ENCODE assay signal across 20 cellular contexts in the genomic region with DNA sequence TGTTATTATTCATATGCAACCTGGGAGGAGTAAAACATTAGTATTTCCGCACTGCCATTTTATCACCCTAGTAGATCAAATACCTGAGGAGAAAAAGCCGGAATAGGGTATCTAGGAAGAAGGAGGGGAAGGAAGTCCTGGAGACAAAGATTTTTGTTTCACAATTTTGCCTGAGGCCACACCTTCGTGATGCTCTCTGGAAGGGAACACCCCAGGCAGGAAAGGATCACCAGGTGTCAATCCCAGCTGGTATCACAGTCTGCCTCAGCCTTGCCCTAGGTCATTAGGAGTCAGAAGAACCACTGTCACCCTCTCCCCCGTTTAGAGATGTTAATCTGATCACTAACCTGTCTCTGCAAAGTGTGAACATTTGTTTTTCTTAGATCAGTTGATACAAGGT. TPM values are rescaled to one million over a fixed set of nuclear protein-coding genes. Genes with fewer than 3 reads are reported as not detected.
DNase-seq lines count a peak whose midpoint lies in the region; ATAC-seq, FAIRE-seq and TF ChIP-seq lines count a peak whose summit lies in the region.
"Had no signal": no experiment of that assay in that cellular context is flagged by ENCODE, and none has a peak within 500 bp of the region (broad histone marks: within the 10 kb centered on the region; RNA-seq: fewer than 3 reads in every experiment).

No MANE protein-coding gene starts in this region.

- H3K9me1 ChIP-seq in keratinocyte (ENCODE audit: control insufficient read depth, extremely low read depth, insufficient read depth, low read length), result no peaks in the 10 kb centered on the region

- H3K9ac ChIP-seq in keratinocyte (ENCODE audit: control insufficient read depth, extremely low read depth, insufficient read depth, low read length), result no peak overlapping the region
- H3K9ac ChIP-seq: BLaER1 had no signal

- H3K4me1 ChIP-seq in keratinocyte (ENCODE audit: control insufficient read depth, extremely low read depth, insufficient read depth, low read length), result peaks cover 9% of the 10 kb centered on the region

- H3K36me3 ChIP-seq in keratinocyte (ENCODE audit: control insufficient read depth in 2 of 2, extremely low read depth in 1 of 2, insufficient read depth in 2 of 2, low read length in 2 of 2), result no peaks in the 10 kb centered on the region
- H3K36me3 ChIP-seq: BLaER1 had no signal

- no peaks in the 10 kb centered on the region for H4K20me1 ChIP-seq in keratinocyte (ENCODE audit: control insufficient read depth, extremely low read depth, insufficient read depth, low read length)
- H4K20me1 ChIP-seq: BLaER1 had no signal

- no peak overlapping the region for H3K27ac ChIP-seq in keratinocyte (ENCODE audit: control insufficient read depth, insufficient read depth, low read length)
- H3K27ac ChIP-seq: BLaER1 had no signal

- peak; percentile 29 for FAIRE-seq in keratinocyte (lab: Jason Lieb, UNC)
- FAIRE-seq: HTR-8/SVneo had no signal

- no peak for ATAC-seq in HG03196 (IDR thresholded peaks at IDR 0.05; ENCODE audit: unreplicated experiment)
- ATAC-seq: HCT116 had no signal

- no peaks in the 10 kb centered on the region for H3K79me2 ChIP-seq in keratinocyte (ENCODE audit: control insufficient read depth, insufficient read depth, low read length)

- DNase-seq in NCI-H510A treated with DMSO at 0.1 percent for 48 hours (lab: John Stamatoyannopoulos, UW) (peak; percentile 18), NCI-H510A (lab: John Stamatoyannopoulos, UW) (no peak), NCI-H526 treated with DMSO at 0.1 percent for 48 hours (lab: John Stamatoyannopoulos, UW) (peak; percentile 45), keratinocyte (ENCODE audit: low read depth, low spot score) (peak; percentile 28), SKM-1 (lab: John Stamatoyannopoulos, UW; ENCODE audit: unreplicated experiment) (no peak), SIG-M5 treated with dmso at 0.1 percent for 504 hours (lab: John Stamatoyannopoulos, UW; ENCODE audit: unreplicated experiment) (no peak)
- DNase-seq: 8988T; CD4-positive, alpha-beta memory T cell; DMS153; DMS79; GF-D8; GOT3; H7; HFFc6 had no signal

- no peaks in the 10 kb centered on the region for H3K9me3 ChIP-seq in keratinocyte (ENCODE audit: control insufficient read depth, low read depth, low read length)
- H3K9me3 ChIP-seq: BLaER1 had no signal

- peak overlapping the region; percentile 8 for H3K4me2 ChIP-seq in keratinocyte (ENCODE audit: control insufficient read depth, extremely low read depth, insufficient read depth, low read depth, low read length)

- no peaks in the 10 kb centered on the region for H3K27me3 ChIP-seq in keratinocyte (ENCODE audit: control insufficient read depth, extremely low read depth, insufficient read depth, low read length)
- H3K27me3 ChIP-seq: BLaER1 had no signal

- no peak overlapping the region for H3K4me3 ChIP-seq in keratinocyte (ENCODE audit: control insufficient read depth in 2 of 3, extremely low read depth in 1 of 3, insufficient read depth in 2 of 3, low read depth in 1 of 3, low read length in 3 of 3)
- H3K4me3 ChIP-seq: BLaER1 had no signal

- H2AFZ ChIP-seq in keratinocyte (ENCODE audit: control insufficient read depth, low read length), result no peak overlapping the region

- dilution Hi-C loops in keratinocyte (cut with MboI; ENCODE audit: extremely low pct_ligation_motif_present, low sequenced_read_pairs), result no loop called here

- no peak for TF ChIP-seq CTCF in keratinocyte (optimal IDR thresholded peaks at IDR 0.05 in 1 of 3, IDR thresholded peaks at IDR 0.05 in 1 of 3, conservative IDR thresholded peaks at IDR 0.05 in 1 of 3; ENCODE audit: extremely low read depth in 1 of 3, insufficient read depth in 2 of 3, low read length in 3 of 3)

RNA-seq across cellular contexts. Expression of gene IGSF9B, which starts 35.4 kb away (rescaled TPM):
- polyA plus RNA-seq in keratinocyte, result 0.30 to 0.66 TPM (median 0.36 TPM) in 3 replicates
- polyA plus RNA-seq in keratinocyte (2011; ENCODE audit: low read depth), result 1.5 TPM
- polyA plus RNA-seq in keratinocyte (2011; cell fraction: cytosol; rRNA removed), result 0.26 TPM in 2 replicates
- 1.5 and 1.6 TPM in 2 replicates for polyA plus RNA-seq in keratinocyte (2011; cell fraction: nucleus; rRNA removed)
- 0.34 and 1.7 TPM in 2 replicates for polyA plus RNA-seq in keratinocyte (2012; ENCODE audit: low replicate concordance)
- 2.4 to 5.6 TPM (median 4.4 TPM) in 3 replicates for polyA minus RNA-seq in keratinocyte
- polyA minus RNA-seq in keratinocyte (2011; cell fraction: cytosol; rRNA and poly(A)+ RNA removed), result not detected
- 1.5 and 3.0 TPM in 2 replicates for polyA minus RNA-seq in keratinocyte (2011; cell fraction: nucleus; rRNA and poly(A)+ RNA removed)
- polyA plus RNA-seq: AG04450, CD14-positive monocyte had no signal

Comparison
In these comparisons a context has a peak if more than half of its experiments do, and no peak if none do; other contexts are left out.
1. DNase-seq: peak in NCI-H510A treated with DMSO at 0.1 percent for 48 hours (single experiment), NCI-H526 treated with DMSO at 0.1 percent for 48 hours (single experiment) and keratinocyte (single experiment); none in NCI-H510A (single experiment), SKM-1 (single experiment) and SIG-M5 treated with dmso at 0.1 percent for 504 hours (single experiment).